In the genomic region with DNA sequence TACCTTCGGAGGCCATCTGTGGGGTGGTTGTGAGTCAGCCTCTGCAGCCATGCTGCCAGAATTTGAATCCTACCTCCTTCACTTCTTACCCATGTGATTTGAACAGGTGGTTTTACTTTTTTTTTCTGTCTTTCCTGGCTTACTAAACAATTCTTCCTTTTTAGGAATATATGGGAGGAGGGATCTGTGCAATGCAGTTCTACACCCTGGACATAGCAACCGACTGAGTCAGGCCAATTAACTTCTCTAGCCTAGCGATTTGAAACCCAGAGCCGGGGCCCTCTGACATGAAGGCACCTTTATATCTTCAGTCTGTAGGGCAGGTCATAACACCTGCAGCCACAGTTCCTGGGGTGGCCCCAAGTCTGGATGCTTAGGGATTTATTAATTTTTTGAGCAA, we compare ENCODE assay signal across 12 cellular contexts.
"Had no signal": no experiment of that assay in that cellular context is flagged by ENCODE, and none has a peak within 500 bp of the region (broad histone marks: within the 10 kb centered on the region; RNA-seq: fewer than 3 reads in every experiment).

No MANE protein-coding gene starts in this region.

- H3K4me3 Mint-ChIP-seq: activated CD4-positive, alpha-beta memory T cell treated with anti-CD3 and anti-CD28 coated beads for 36 hours; activated CD8-positive, alpha-beta memory T cell treated with anti-CD3 and anti-CD28 coated beads, Interleukin-2, amount 10 ng/mL, durations not matched to agents 7 days and 5 days; activated naive CD4-positive, alpha-beta T cell treated with anti-CD3 and anti-CD28 coated beads, Interleukin-2, amount 10 ng/mL, durations not matched to agents 7 days and 5 days; natural killer cell treated with Interleukin-12 subunit alpha and Interleukin-12 subunit beta and Interleukin-15 and Interleukin-18, amount 100 ng/mL, for 72 hours had no signal

- DNase-seq: activated CD4-positive, alpha-beta memory T cell treated with anti-CD3 and anti-CD28 coated beads for 36 hours; activated CD8-positive, alpha-beta memory T cell treated with anti-CD3 and anti-CD28 coated beads, Interleukin-2, amount 10 ng/mL, durations not matched to agents 7 days and 5 days; activated naive CD4-positive, alpha-beta T cell treated with anti-CD3 and anti-CD28 coated beads, Interleukin-2, amount 10 ng/mL, durations not matched to agents 7 days and 5 days; activated T-cell treated with anti-CD3 and anti-CD28 coated beads, Interleukin-2, amount 50 U/mL, for 1 hour; left ventricle myocardium superior; mesendoderm; occipital lobe; right cardiac atrium; stimulated activated naive CD8-positive, alpha-beta T cell treated with anti-CD3 and anti-CD28 coated beads, Interleukin-15, Interleukin-2, amounts not matched to agents 100 U/mL and 50 U/mL, for 24 hours; transverse colon had no signal

- H3K9me3 Mint-ChIP-seq: activated CD4-positive, alpha-beta memory T cell treated with anti-CD3 and anti-CD28 coated beads for 36 hours; activated naive CD4-positive, alpha-beta T cell treated with anti-CD3 and anti-CD28 coated beads, Interleukin-2, amount 10 ng/mL, durations not matched to agents 7 days and 5 days; natural killer cell treated with Interleukin-12 subunit alpha and Interleukin-12 subunit beta and Interleukin-15 and Interleukin-18, amount 100 ng/mL, for 72 hours had no signal

- H3K27ac Mint-ChIP-seq: activated CD4-positive, alpha-beta memory T cell treated with anti-CD3 and anti-CD28 coated beads for 36 hours; activated CD8-positive, alpha-beta memory T cell treated with anti-CD3 and anti-CD28 coated beads, Interleukin-2, amount 10 ng/mL, durations not matched to agents 7 days and 5 days; activated naive CD4-positive, alpha-beta T cell treated with anti-CD3 and anti-CD28 coated beads, Interleukin-2, amount 10 ng/mL, durations not matched to agents 7 days and 5 days; natural killer cell treated with Interleukin-12 subunit alpha and Interleukin-12 subunit beta and Interleukin-15 and Interleukin-18, amount 100 ng/mL, for 72 hours; progenitor cell of endocrine pancreas had no signal

- H3K36me3 Mint-ChIP-seq: activated CD4-positive, alpha-beta memory T cell treated with anti-CD3 and anti-CD28 coated beads for 36 hours; activated CD8-positive, alpha-beta memory T cell treated with anti-CD3 and anti-CD28 coated beads, Interleukin-2, amount 10 ng/mL, durations not matched to agents 7 days and 5 days; activated naive CD4-positive, alpha-beta T cell treated with anti-CD3 and anti-CD28 coated beads, Interleukin-2, amount 10 ng/mL, durations not matched to agents 7 days and 5 days; natural killer cell treated with Interleukin-12 subunit alpha and Interleukin-12 subunit beta and Interleukin-15 and Interleukin-18, amount 100 ng/mL, for 72 hours had no signal

- H3K27me3 Mint-ChIP-seq: activated CD4-positive, alpha-beta memory T cell treated with anti-CD3 and anti-CD28 coated beads for 36 hours; natural killer cell treated with Interleukin-12 subunit alpha and Interleukin-12 subunit beta and Interleukin-15 and Interleukin-18, amount 100 ng/mL, for 72 hours; progenitor cell of endocrine pancreas had no signal
